Comparison of ENCODE assay signal across 16 cellular contexts in genomic region chr11:33387996-33388395, GRCh38. TPM values are rescaled to one million over a fixed set of nuclear protein-coding genes. Genes with fewer than 3 reads are reported as not detected.
DNase-seq lines count a peak whose midpoint lies in the region; ATAC-seq and TF ChIP-seq lines count a peak whose summit lies in the region.
"Had no signal": no experiment of that assay in that cellular context is flagged by ENCODE, and none has a peak within 500 bp of the region (broad histone marks: within the 10 kb centered on the region; RNA-seq: fewer than 3 reads in every experiment).

No MANE protein-coding gene starts in this region.

- H3K36me3 ChIP-seq in GM06990 (ENCODE audit: control insufficient read depth, insufficient read depth, low read length) (no peaks in the 10 kb centered on the region), SU-DHL-6 (ENCODE audit: low read length) (no peaks in the 10 kb centered on the region)
- H3K36me3 ChIP-seq: breast epithelium had no signal

- H3K27ac ChIP-seq in SU-DHL-6 (ENCODE audit: low read depth, low read length), result peak overlapping the region; percentile 78
- H3K27ac ChIP-seq: breast epithelium, hepatocyte had no signal

- DNase-seq in GM06990 (ENCODE audit: extremely low read depth, insufficient read length) (peak; percentile 51), DMS114 treated with DMSO at 0.1 percent for 48 hours (lab: John Stamatoyannopoulos, UW; ENCODE audit: unreplicated experiment) (no peak), ecto neural progenitor cell (ENCODE audit: low spot score) (no peak)
- no peak for DNase-seq in activated T-cell treated with anti-CD3 and anti-CD28 coated beads, Interleukin-2, amount 50 U/mL, for 48 hours
- DNase-seq in activated T-cell treated with anti-CD3 and anti-CD28 coated beads, Interleukin-2, amount 50 U/mL, for 4 hours, result no peak
- DNase-seq: activated CD4-positive, alpha-beta T cell treated with anti-CD3 and anti-CD28 coated beads for 4 hours; activated gamma-delta T cell; NCI-H1436 treated with DMSO at 0.1 percent for 48 hours; stimulated activated CD4-positive, alpha-beta T cell treated with anti-CD3 and anti-CD28 coated beads, Interleukin-1b, Interleukin-23, amount 100 ng/mL, for 48 hours; stimulated activated naive CD8-positive, alpha-beta T cell treated with anti-CD3 and anti-CD28 coated beads, Interleukin-15, Interleukin-2, amounts not matched to agents 100 U/mL and 50 U/mL, for 24 hours had no signal

- no peak overlapping the region for H3K4me3 ChIP-seq in GM06990 (replicated peaks; ENCODE audit: low read depth, low read length)
- H3K4me3 ChIP-seq in SU-DHL-6 (ENCODE audit: insufficient read depth, low read length, poor library complexity, severe bottlenecking), result peak overlapping the region; percentile 29
- H3K4me3 ChIP-seq: breast epithelium, hepatocyte had no signal

- H3K27me3 Mint-ChIP-seq in activated T-cell treated with anti-CD3 and anti-CD28 coated beads, Interleukin-2, amount 50 U/mL, for 4 hours (ENCODE audit: low read depth), result peaks cover 2% of the 10 kb centered on the region

- H3K4me2 ChIP-seq in SU-DHL-6 (ENCODE audit: low read depth, low read length, poor library complexity, severe bottlenecking), result peak overlapping the region; percentile 58
- H3K4me2 ChIP-seq: hepatocyte had no signal

- no peak for TF ChIP-seq CTCF in GM06990 (IDR thresholded peaks at IDR 0.05; ENCODE audit: insufficient read depth, low read length, poor library complexity, severe bottlenecking)
- no peak for TF ChIP-seq CTCF in SU-DHL-6 (IDR thresholded peaks at IDR 0.05; ENCODE audit: insufficient read depth, low read length, poor library complexity, severe bottlenecking)

- H3K9me2 ChIP-seq in SU-DHL-6 (replicated peaks; ENCODE audit: insufficient read depth, low read length), result no peaks in the 10 kb centered on the region

- H3K4me3 Mint-ChIP-seq in activated T-cell treated with anti-CD3 and anti-CD28 coated beads, Interleukin-2, amount 50 U/mL, for 4 hours, result no peak overlapping the region

- peak; percentile 38 for ATAC-seq in GM21367 (IDR thresholded peaks at IDR 0.05; ENCODE audit: unreplicated experiment)
- peak; percentile 46 for ATAC-seq in HG03196 (IDR thresholded peaks at IDR 0.05; ENCODE audit: unreplicated experiment)
- ATAC-seq in activated T-cell treated with anti-CD3 and anti-CD28 coated beads, Interleukin-2, amount 50 U/mL, for 4 hours, result no peak
- ATAC-seq: SK-N-SH treated with all-trans-retinoic acid at 6 μM for 48 hours; stimulated activated naive CD8-positive, alpha-beta T cell treated with anti-CD3 and anti-CD28 coated beads, Interleukin-15, Interleukin-2, amounts not matched to agents 100 U/mL and 50 U/mL, for 24 hours had no signal

- no peaks in the 10 kb centered on the region for H4K20me1 ChIP-seq in SU-DHL-6 (ENCODE audit: low read depth, low read length)

- H3K9me3 Mint-ChIP-seq in activated T-cell treated with anti-CD3 and anti-CD28 coated beads, Interleukin-2, amount 50 U/mL, for 4 hours, result peaks cover 3% of the 10 kb centered on the region

- H2AFZ ChIP-seq in SU-DHL-6 (ENCODE audit: low read depth, low read length, severe bottlenecking), result no peak overlapping the region
- H2AFZ ChIP-seq: hepatocyte had no signal

- H3K9ac ChIP-seq in SU-DHL-6 (ENCODE audit: low read length), result no peak overlapping the region

- H3K27me3 ChIP-seq in GM06990 (replicated peaks; ENCODE audit: control insufficient read depth, insufficient read depth, low read length) (no peaks in the 10 kb centered on the region), SU-DHL-6 (ENCODE audit: low read length) (no peaks in the 10 kb centered on the region)
- H3K27me3 ChIP-seq: breast epithelium, hepatocyte had no signal

- H3K4me1 Mint-ChIP-seq in activated T-cell treated with anti-CD3 and anti-CD28 coated beads, Interleukin-2, amount 50 U/mL, for 4 hours (ENCODE audit: low read depth), result no peaks in the 10 kb centered on the region

- no peaks in the 10 kb centered on the region for H3K79me2 ChIP-seq in SU-DHL-6 (ENCODE audit: insufficient read depth, low read length)
- H3K79me2 ChIP-seq: hepatocyte had no signal

- H3K36me3 Mint-ChIP-seq in activated T-cell treated with anti-CD3 and anti-CD28 coated beads, Interleukin-2, amount 50 U/mL, for 4 hours (ENCODE audit: insufficient read depth), result no peaks in the 10 kb centered on the region

- peaks cover 23% of the 10 kb centered on the region; the same call in 1 of the 2 replicates for H3F3A ChIP-seq in SU-DHL-6 (ENCODE audit: insufficient read depth)

- H3K9me3 ChIP-seq in SU-DHL-6 (ENCODE audit: insufficient read depth, low read length), result no peaks in the 10 kb centered on the region
- H3K9me3 ChIP-seq: breast epithelium had no signal

RNA-seq across cellular contexts. Expression of gene KIAA1549L, which starts 12.1 kb away (rescaled TPM):
- total RNA-seq in activated T-cell treated with anti-CD3 and anti-CD28 coated beads, Interleukin-2, amount 50 U/mL, for 4 hours, result not detected

Comparison
In these comparisons a context has a peak if more than half of its experiments do, and no peak if none do; other contexts are left out.
1. ATAC-seq: peak in GM21367 (single experiment) and HG03196 (single experiment); none in activated T-cell treated with anti-CD3 and anti-CD28 coated beads, Interleukin-2, amount 50 U/mL, for 4 hours (0 of 2).